ENCODE assay signal across 8 cellular contexts in the genomic region with DNA sequence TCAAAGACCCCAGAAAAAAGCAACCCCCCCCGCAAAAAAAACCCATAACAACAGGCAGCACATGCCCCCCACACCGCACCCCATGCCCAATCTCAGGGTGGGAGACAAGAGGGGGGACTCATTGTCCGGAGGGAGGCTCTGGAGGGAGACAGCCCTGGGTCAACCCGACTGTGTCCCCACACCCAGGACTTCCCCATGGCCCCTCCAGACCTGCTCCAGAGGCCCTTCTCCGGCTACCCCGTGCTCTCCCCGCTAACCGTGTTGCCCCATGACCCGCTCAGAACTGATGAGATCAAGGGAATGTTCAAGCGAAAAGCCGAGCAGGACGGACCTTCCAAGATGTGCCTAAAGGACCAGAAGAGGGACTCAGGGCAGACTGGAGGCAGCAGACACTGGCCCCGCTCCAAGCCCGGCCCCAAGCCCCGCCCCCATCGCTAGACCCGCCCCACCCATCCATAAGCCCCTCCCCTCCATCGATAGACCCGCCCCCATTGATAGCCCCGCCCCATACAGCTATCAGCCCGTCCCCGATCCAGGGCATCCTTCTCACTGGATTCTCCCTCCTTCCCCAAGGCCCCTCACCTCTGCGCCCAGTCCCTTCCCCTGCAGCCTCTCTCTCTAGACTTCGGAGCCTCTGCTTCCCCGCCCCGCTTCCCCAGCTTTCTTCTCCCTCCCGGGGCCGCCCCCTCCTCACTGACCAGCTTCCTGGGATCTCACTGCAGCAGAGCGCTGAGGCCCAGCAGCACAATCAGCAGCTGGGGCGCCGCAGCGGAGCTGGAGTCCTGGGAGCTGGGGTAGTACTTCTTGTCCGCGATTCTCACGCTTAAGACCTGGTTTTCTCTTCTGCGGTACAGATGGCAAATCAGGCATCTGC. TPM values are rescaled to one million over a fixed set of nuclear protein-coding genes. Genes with fewer than 3 reads are reported as not detected.
DNase-seq lines count a peak whose midpoint lies in the region; ATAC-seq and TF ChIP-seq lines count a peak whose summit lies in the region.

No MANE protein-coding gene starts in this region.

- H3K9me3 Mint-ChIP-seq in Caco-2 (ENCODE audit: unreplicated experiment), result no peaks in the 10 kb centered on the region
- H3K9me3 Mint-ChIP-seq in activated naive CD4-positive, alpha-beta T cell treated with anti-CD3 and anti-CD28 coated beads, Interleukin-2, amount 10 ng/mL, durations not matched to agents 7 days and 5 days, result no peaks in the 10 kb centered on the region

- H3K4me1 Mint-ChIP-seq in Caco-2 (ENCODE audit: low read depth, unreplicated experiment), result peaks cover 10% of the 10 kb centered on the region
- H3K4me1 Mint-ChIP-seq in activated naive CD4-positive, alpha-beta T cell treated with anti-CD3 and anti-CD28 coated beads, Interleukin-2, amount 10 ng/mL, durations not matched to agents 7 days and 5 days, result peaks cover 44% of the 10 kb centered on the region

- H3K9me3 ChIP-seq in Caco-2 (no peaks in the 10 kb centered on the region), left lung (no peaks in the 10 kb centered on the region), upper lobe of right lung (no peaks in the 10 kb centered on the region)

- H3K36me3 ChIP-seq in Caco-2 (ENCODE audit: control insufficient read depth, insufficient read depth, low read length) (peaks cover 2% of the 10 kb centered on the region; the same call in 1 of the 2 replicates), left lung (peaks cover 0 to 40% of the 10 kb centered on the region in 2 donors), upper lobe of right lung (no peaks in the 10 kb centered on the region)

- H3K27me3 Mint-ChIP-seq in Caco-2 (ENCODE audit: insufficient read depth, unreplicated experiment), result no peaks in the 10 kb centered on the region
- H3K27me3 Mint-ChIP-seq in activated naive CD4-positive, alpha-beta T cell treated with anti-CD3 and anti-CD28 coated beads, Interleukin-2, amount 10 ng/mL, durations not matched to agents 7 days and 5 days, result no peaks in the 10 kb centered on the region

- H3K27ac ChIP-seq in left lung (peak overlapping the region in 1 of 2 donors; percentile 86), upper lobe of right lung (no peak overlapping the region)

- no peak overlapping the region for H3K27ac Mint-ChIP-seq in Caco-2 (ENCODE audit: unreplicated experiment)
- H3K27ac Mint-ChIP-seq in activated naive CD4-positive, alpha-beta T cell treated with anti-CD3 and anti-CD28 coated beads, Interleukin-2, amount 10 ng/mL, durations not matched to agents 7 days and 5 days, result peak overlapping the region; percentile 88

- TF ChIP-seq POLR2A in lower leg skin (IDR thresholded peaks at IDR 0.05), result no peak

- TF ChIP-seq CTCF in Caco-2 (IDR thresholded peaks at IDR 0.05; ENCODE audit: insufficient read depth in 1 of 2, low read depth in 1 of 2, low read length in 1 of 2, severe bottlenecking in 1 of 2, unreplicated experiment in 1 of 2) (no peak), left lung (IDR thresholded peaks at IDR 0.05) (no peak), upper lobe of right lung (IDR thresholded peaks at IDR 0.05) (no peak), lower leg skin (IDR thresholded peaks at IDR 0.05) (no peak)

- H3K4me3 ChIP-seq in Caco-2 (ENCODE audit: low read depth, low read length) (no peak overlapping the region), left lung (peak overlapping the region; percentile 5 to 66), upper lobe of right lung (peak overlapping the region; percentile 55), lower leg skin (ENCODE audit: low read depth, poor library complexity, severe bottlenecking) (no peak overlapping the region)

- no peak overlapping the region for H3K4me3 Mint-ChIP-seq in Caco-2 (ENCODE audit: unreplicated experiment)
- H3K4me3 Mint-ChIP-seq in activated naive CD4-positive, alpha-beta T cell treated with anti-CD3 and anti-CD28 coated beads, Interleukin-2, amount 10 ng/mL, durations not matched to agents 7 days and 5 days, result peak overlapping the region; percentile 94

- no peak for DNase-seq in Caco-2
- DNase-seq in NCI-H82 (lab: John Stamatoyannopoulos, UW), result peak; percentile 91
- DNase-seq in activated naive CD4-positive, alpha-beta T cell treated with anti-CD3 and anti-CD28 coated beads, Interleukin-2, amount 10 ng/mL, durations not matched to agents 7 days and 5 days, result peak; percentile 59
- no peak for DNase-seq in left lung
- DNase-seq in upper lobe of right lung, result no peak
- no peak for DNase-seq in lower leg skin (ENCODE audit: low spot score in 2 of 2)
- no peak for DNase-seq in NK-92 treated with Interleukin-12 subunit alpha and Interleukin-12 subunit beta, amount 100 ng/mL, for 24 hours (lab: John Stamatoyannopoulos, UW)

- BruUV-seq in Caco-2 (replicated peaks; lab: Mats Ljungman, UMichigan), result TSS peak; percentile 12

- POLR2A ChIA-PET in Caco-2 (lab: Charles Lee), result no interaction called here

- WGBS in lower leg skin, 2 donors, result 46 to 51% methylated on average over 32 to 33 of the region's 36 CpGs

- intact Hi-C loops in Caco-2 (cut with micrococcal nuclease; ENCODE audit: unreplicated experiment), result no loop called here
- intact Hi-C loops in left lung (cut with DNase I), result no loop called here
- intact Hi-C loops in upper lobe of right lung (cut with DNase I), result no loop called here
- intact Hi-C loops in lower leg skin (cut with DNase I; ENCODE audit: low total_unique reads), result no loop called here

- CTCF ChIA-PET in Caco-2 (lab: Charles Lee), result no interaction called here
- CTCF ChIA-PET in activated naive CD4-positive, alpha-beta T cell treated with anti-CD3 and anti-CD28 coated beads, Interleukin-2, amount 10 ng/mL, durations not matched to agents 7 days and 5 days (lab: Charles Lee), result interaction anchor here (0.5 to 1.6 kb wide), 3 partner anchors 9 to 18 kb away, joined by 3 to 4 read pairs (median 3); partner anchors contain the start of gene CCDC194

- H3K27me3 ChIP-seq in Caco-2 (replicated peaks; ENCODE audit: control insufficient read depth, insufficient read depth, low read length) (no peaks in the 10 kb centered on the region), left lung (no peaks in the 10 kb centered on the region), upper lobe of right lung (no peaks in the 10 kb centered on the region)

- H3K4me1 ChIP-seq in Caco-2 (peaks cover 13% of the 10 kb centered on the region), left lung (peaks cover 0 to 47% of the 10 kb centered on the region in 2 donors), upper lobe of right lung (peaks cover 17% of the 10 kb centered on the region)

- H3K36me3 Mint-ChIP-seq in Caco-2 (ENCODE audit: insufficient read depth, unreplicated experiment), result peaks cover 21% of the 10 kb centered on the region
- peaks cover 28% of the 10 kb centered on the region for H3K36me3 Mint-ChIP-seq in activated naive CD4-positive, alpha-beta T cell treated with anti-CD3 and anti-CD28 coated beads, Interleukin-2, amount 10 ng/mL, durations not matched to agents 7 days and 5 days

- ATAC-seq in left lung, result peak; percentile 4
- peak; percentile 70 for ATAC-seq in upper lobe of right lung
- no peak for ATAC-seq in HG03521 (IDR thresholded peaks at IDR 0.05; ENCODE audit: unreplicated experiment)

RNA-seq across cellular contexts. Expression of gene BST2, which starts 2.2 kb away (rescaled TPM):
- total RNA-seq in Caco-2 (2022) (94.3 and 98.4 TPM in 2 replicates), left lung (100 to 1,000 TPM in 1 of 2 donors, 10 to 100 TPM in 1; 90.2 to 104 TPM), upper lobe of right lung (133 TPM), lower leg skin (10 to 100 TPM in 3 of 4 donors, 1 to 10 TPM in 1; 9.4 to 15.9 (median 12.5) TPM)

RNA-seq across cellular contexts. Expression of gene CCDC194, which starts 9.2 kb away (rescaled TPM):
- total RNA-seq in Caco-2 (2022), result 1.0 and 1.3 TPM in 2 replicates
- 1 to 10 TPM in 1 of 2 donors, under 1 TPM in 1; 0.61 to 1.4 TPM for total RNA-seq in left lung
- 2.0 TPM for total RNA-seq in upper lobe of right lung
- total RNA-seq in lower leg skin, result not detected

RNA-seq across cellular contexts. Expression of gene MVB12A, which starts 16.6 kb away (rescaled TPM):
- total RNA-seq in Caco-2 (2022), result 36.7 and 37.6 TPM in 2 replicates
- 10 to 100 TPM; 41.7 to 47.7 TPM for total RNA-seq in left lung
- 36.3 TPM for total RNA-seq in upper lobe of right lung
- 10 to 100 TPM; 66.8 to 86.4 (median 75.6) TPM for total RNA-seq in lower leg skin

RNA-seq across cellular contexts. Expression of gene PLVAP, which starts 26.1 kb away (rescaled TPM):
- total RNA-seq in Caco-2 (2022) (not detected in 2 replicates), left lung (10 to 100 TPM; 21.9 to 59.5 TPM), upper lobe of right lung (174 TPM), lower leg skin (10 to 100 TPM; 11.7 to 96.5 (median 50.2) TPM)

RNA-seq across cellular contexts. Expression of gene TMEM221, which starts 45.2 kb away (rescaled TPM):
- total RNA-seq in Caco-2 (2022), result 0.37 TPM in 1 of 2 replicates, not detected in the other
- total RNA-seq in left lung, result not detected
- total RNA-seq in upper lobe of right lung, result not detected
- total RNA-seq in lower leg skin, result 1 to 10 TPM in 1 of 4 donors, under 1 TPM in 2, not detected in 1; 0.42 to 1.3 (median 0.61) TPM

Comparison
In these comparisons a context has a peak if more than half of its experiments do, and no peak if none do; other contexts are left out.
1. DNase-seq: peak in NCI-H82 (single experiment) and activated naive CD4-positive, alpha-beta T cell treated with anti-CD3 and anti-CD28 coated beads, Interleukin-2, amount 10 ng/mL, durations not matched to agents 7 days and 5 days (single experiment); none in Caco-2 (0 of 2), left lung (0 of 2), upper lobe of right lung (single experiment), lower leg skin (0 of 2) and NK-92 treated with Interleukin-12 subunit alpha and Interleukin-12 subunit beta, amount 100 ng/mL, for 24 hours (single experiment).
2. H3K4me3 ChIP-seq: peak in left lung (2 of 2) and upper lobe of right lung (single experiment); none in Caco-2 (single experiment) and lower leg skin (single experiment).